ENCODE assay signal across 2 cellular contexts in genomic region chr7:73707045-73707631, GRCh38.
TF ChIP-seq lines count a peak whose summit lies in the region.

No MANE protein-coding gene starts in this region.

TF ChIP-seq in A549, 52 proteins besides CTCF, POLR2A, EP300 and RAD21 (continued from another document and continues in another):
- TF ChIP-seq NFE2L2 (conservative IDR thresholded peaks at IDR 0.05; ENCODE audit: low read length) (no peak), CEBPB (IDR thresholded peaks at IDR 0.05) (no peak), CBX8 (IDR thresholded peaks at IDR 0.05) (no peak), ELK1 (IDR thresholded peaks at IDR 0.05; ENCODE audit: low read depth, low read length) (no peak), ZC3H11A (IDR thresholded peaks at IDR 0.05) (no peak), JUN (IDR thresholded peaks at IDR 0.05) (peak; percentile 83 to 85; a peak in 4 of 5 replicates), RCOR1 (IDR thresholded peaks at IDR 0.05; ENCODE audit: low read depth, low read length) (no peak), TP53 (CRISPR knock-in tag; IDR thresholded peaks at IDR 0.05) (peak; percentile 72; the same call in 1 of the 2 replicates), KDM5A (IDR thresholded peaks at IDR 0.05) (no peak), MAX (IDR thresholded peaks at IDR 0.05) (peak; percentile 94), HES2 (IDR thresholded peaks at IDR 0.05) (no peak), E2F6 (IDR thresholded peaks at IDR 0.05; ENCODE audit: borderline replicate concordance, low read depth) (peak; percentile 62), USF2 (IDR thresholded peaks at IDR 0.05) (peak; percentile 81), POLR2AphosphoS2 (conservative IDR thresholded peaks at IDR 0.05; ENCODE audit: low read length) (no peak), HOXB5 (CRISPR knock-in tag; IDR thresholded peaks at IDR 0.05) (no peak; the same call in 1 of the 2 replicates), ZSCAN20 (CRISPR knock-in tag; IDR thresholded peaks at IDR 0.05) (no peak), FOSL2 (IDR thresholded peaks at IDR 0.05) (peak; percentile 25; the same call in 1 of the 2 replicates), FOSL2 (CRISPR knock-in tag; IDR thresholded peaks at IDR 0.05) (peak; percentile 47; the same call in 1 of the 2 replicates), REST (IDR thresholded peaks at IDR 0.05) (no peak), HOXB13 (CRISPR knock-in tag; IDR thresholded peaks at IDR 0.05; ENCODE audit: low read depth) (peak; percentile 65), MYC (IDR thresholded peaks at IDR 0.05; ENCODE audit: borderline replicate concordance, low read length) (peak; percentile 81), GATA3 (IDR thresholded peaks at IDR 0.05; ENCODE audit: borderline replicate concordance) (peak; percentile 84), EHMT2 (IDR thresholded peaks at IDR 0.05; ENCODE audit: low read depth) (no peak), TFCP2L1 (CRISPR knock-in tag; IDR thresholded peaks at IDR 0.05) (peak; percentile 47; the same call in 1 of the 2 replicates), FOSB (CRISPR knock-in tag; IDR thresholded peaks at IDR 0.05) (peak; percentile 13; the same call in 1 of the 2 replicates), HMGXB4 (CRISPR knock-in tag; IDR thresholded peaks at IDR 0.05; ENCODE audit: borderline replicate concordance) (no peak)

TF ChIP-seq in HCT116, 20 proteins besides CTCF, POLR2A, EP300 and RAD21 (continued from another document):
- TF ChIP-seq EZH2phosphoT487 (IDR thresholded peaks at IDR 0.05; ENCODE audit: borderline replicate concordance) = no peak
- TF ChIP-seq FOSL1 (IDR thresholded peaks at IDR 0.05; ENCODE audit: low read depth) = no peak
- TF ChIP-seq TCF7L2 (IDR thresholded peaks at IDR 0.05; ENCODE audit: borderline replicate concordance, extremely low read depth, insufficient read depth, insufficient read length) = no peak
- TF ChIP-seq CEBPB (IDR thresholded peaks at IDR 0.05; ENCODE audit: low read depth) = no peak
- peak; percentile 55 for TF ChIP-seq POLR2AphosphoS5 (IDR thresholded peaks at IDR 0.05; ENCODE audit: low read depth, low read length)
- no peak for TF ChIP-seq EZH2 (IDR thresholded peaks at IDR 0.05)
- peak; percentile 24 for TF ChIP-seq YY1 (IDR thresholded peaks at IDR 0.05; ENCODE audit: extremely low read depth, insufficient replicate concordance, low read depth, low read length)
- no peak for TF ChIP-seq ZFX (IDR thresholded peaks at IDR 0.05)
